ENCODE assay signal across 8 cellular contexts in the genomic region with DNA sequence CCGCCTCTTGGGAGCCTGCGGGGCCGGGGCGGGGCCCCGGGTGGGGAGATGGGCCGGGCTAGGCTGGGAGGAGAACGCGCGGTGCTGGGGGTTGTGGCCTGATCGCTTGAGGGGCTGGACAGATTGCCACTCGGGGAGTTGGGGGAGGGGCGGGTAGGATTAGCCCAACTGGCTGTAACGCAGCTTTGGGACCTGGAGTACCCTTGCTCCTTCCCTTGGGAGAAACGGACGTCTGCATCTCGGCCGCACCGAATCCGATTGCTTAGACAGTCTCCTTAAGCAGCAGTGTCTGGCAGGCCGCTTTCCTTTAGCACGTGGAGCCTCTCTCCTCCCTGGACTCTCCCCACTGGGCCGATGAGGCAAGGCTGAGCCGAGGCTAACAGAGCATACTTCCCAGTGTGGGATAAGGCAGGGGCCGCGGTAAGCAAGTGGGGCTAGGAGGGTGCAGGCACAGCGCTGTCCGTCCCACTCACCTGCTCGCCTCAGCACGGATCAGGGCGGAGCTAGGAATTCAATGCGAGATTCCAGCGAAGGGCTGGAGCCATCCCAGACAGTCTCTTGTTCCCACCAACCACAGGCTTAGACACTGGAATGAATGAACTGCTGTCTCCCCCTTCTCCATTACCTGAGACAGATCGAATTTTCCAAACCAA. TPM values are rescaled to one million over a fixed set of nuclear protein-coding genes. Genes with fewer than 3 reads are reported as not detected.
DNase-seq lines count a peak whose midpoint lies in the region; ATAC-seq, FAIRE-seq and TF ChIP-seq lines count a peak whose summit lies in the region.

No MANE protein-coding gene starts in this region.

- H3K9me3 ChIP-seq in right atrium auricular region: no peaks in the 10 kb centered on the region

- peak overlapping the region; percentile 89 for H3K27ac Mint-ChIP-seq in activated T-helper 2 cell treated with anti-CD3 and anti-CD28 coated beads, Interferon-gamma antibody, Interleukin-2, Interleukin-4, amounts not matched to agents 10 μg/mL and 5 μg/mL and 100 μg/mL, durations not matched to agents 14 hours and 24 hours and 36 hours

- in situ Hi-C loops in ACHN (cut with HindIII; ENCODE audit: low pct_ligation_motif_present, low pct_unique_long_range_greater_than_20kb, low sequenced_read_pairs): no loop called here

- H3K4me1 Mint-ChIP-seq in activated T-helper 2 cell treated with anti-CD3 and anti-CD28 coated beads, Interferon-gamma antibody, Interleukin-2, Interleukin-4, amounts not matched to agents 10 μg/mL and 5 μg/mL and 100 μg/mL, durations not matched to agents 14 hours and 24 hours and 36 hours (ENCODE audit: low read depth): peaks cover 30% of the 10 kb centered on the region

- no peaks in the 10 kb centered on the region for H3K36me3 ChIP-seq in right atrium auricular region

- DNase-seq in ACHN (peak; percentile 71), NCI-H1105 (lab: John Stamatoyannopoulos, UW) (peak; percentile 24), right atrium auricular region (ENCODE audit: low spot score) (no peak), putamen (ENCODE audit: low spot score) (peak; percentile 59), germinal center (ENCODE audit: low spot score) (no peak), GM12892 (ENCODE audit: insufficient read length) (no peak)
- no peak for DNase-seq in activated T-helper 2 cell treated with anti-CD3 and anti-CD28 coated beads, Interferon-gamma antibody, Interleukin-2, Interleukin-4, amounts not matched to agents 10 μg/mL and 5 μg/mL and 100 μg/mL, durations not matched to agents 14 hours and 24 hours and 36 hours (ENCODE audit: low spot score)

- H3K36me3 Mint-ChIP-seq in activated T-helper 2 cell treated with anti-CD3 and anti-CD28 coated beads, Interferon-gamma antibody, Interleukin-2, Interleukin-4, amounts not matched to agents 10 μg/mL and 5 μg/mL and 100 μg/mL, durations not matched to agents 14 hours and 24 hours and 36 hours (ENCODE audit: low read depth): peaks cover 24% of the 10 kb centered on the region

- intact Hi-C loops in activated T-helper 2 cell treated with anti-CD3 and anti-CD28 coated beads, Interferon-gamma antibody, Interleukin-2, Interleukin-4, amounts not matched to agents 10 μg/mL and 5 μg/mL and 100 μg/mL, durations not matched to agents 14 hours and 24 hours and 36 hours (cut with micrococcal nuclease): loop anchor here (1.0 to 2.0 kb wide), 2 partner anchors 11 to 54 kb away; a partner anchor contains a TSS

- ATAC-seq in GM19455 (IDR thresholded peaks at IDR 0.05; ENCODE audit: unreplicated experiment): peak; percentile 25

- H3K4me3 Mint-ChIP-seq in activated T-helper 2 cell treated with anti-CD3 and anti-CD28 coated beads, Interferon-gamma antibody, Interleukin-2, Interleukin-4, amounts not matched to agents 10 μg/mL and 5 μg/mL and 100 μg/mL, durations not matched to agents 14 hours and 24 hours and 36 hours (ENCODE audit: low read depth): peak overlapping the region; percentile 95

- no peaks in the 10 kb centered on the region for H3K27me3 Mint-ChIP-seq in activated T-helper 2 cell treated with anti-CD3 and anti-CD28 coated beads, Interferon-gamma antibody, Interleukin-2, Interleukin-4, amounts not matched to agents 10 μg/mL and 5 μg/mL and 100 μg/mL, durations not matched to agents 14 hours and 24 hours and 36 hours (ENCODE audit: low read depth)

- H3K27ac ChIP-seq in right atrium auricular region: peak overlapping the region; percentile 86 to 89

- H3K9me3 Mint-ChIP-seq in activated T-helper 2 cell treated with anti-CD3 and anti-CD28 coated beads, Interferon-gamma antibody, Interleukin-2, Interleukin-4, amounts not matched to agents 10 μg/mL and 5 μg/mL and 100 μg/mL, durations not matched to agents 14 hours and 24 hours and 36 hours: no peaks in the 10 kb centered on the region

- peak overlapping the region; percentile 80 to 96 for H3K4me3 ChIP-seq in right atrium auricular region

- peaks cover 0 to 43% of the 10 kb centered on the region in 2 donors for H3K4me1 ChIP-seq in right atrium auricular region

- FAIRE-seq in GM12892 (lab: Jason Lieb, UNC): no peak

- no peak for TF ChIP-seq POLR2A in GM12892 (IDR thresholded peaks at IDR 0.05; ENCODE audit: low read depth, low read length)

- no peak for TF ChIP-seq CTCF in right atrium auricular region (IDR thresholded peaks at IDR 0.05)

- no peaks in the 10 kb centered on the region for H3K27me3 ChIP-seq in right atrium auricular region

RNA-seq across cellular contexts. Expression of a gene that starts 0.5 kb away (rescaled TPM):
- total RNA-seq in activated T-helper 2 cell treated with anti-CD3 and anti-CD28 coated beads, Interferon-gamma antibody, Interleukin-2, Interleukin-4, amounts not matched to agents 10 μg/mL and 5 μg/mL and 100 μg/mL, durations not matched to agents 14 hours and 24 hours and 36 hours: 223 and 232 TPM in 2 replicates
- total RNA-seq in right atrium auricular region: 10 to 100 TPM; 31.7 to 42.2 TPM
- polyA plus RNA-seq in GM12892 (2012; ENCODE audit: missing spikeins): 65.0 TPM

RNA-seq across cellular contexts. Expression of a gene that starts 11.1 kb away (rescaled TPM):
- total RNA-seq in activated T-helper 2 cell treated with anti-CD3 and anti-CD28 coated beads, Interferon-gamma antibody, Interleukin-2, Interleukin-4, amounts not matched to agents 10 μg/mL and 5 μg/mL and 100 μg/mL, durations not matched to agents 14 hours and 24 hours and 36 hours: 0.50 and 0.85 TPM in 2 replicates
- under 1 TPM; 0.43 to 0.56 TPM for total RNA-seq in right atrium auricular region
- 0.34 TPM for polyA plus RNA-seq in GM12892 (2012; ENCODE audit: missing spikeins)

RNA-seq across cellular contexts. Expression of a gene that starts 47.3 kb away (rescaled TPM):
- 71.8 and 77.3 TPM in 2 replicates for total RNA-seq in activated T-helper 2 cell treated with anti-CD3 and anti-CD28 coated beads, Interferon-gamma antibody, Interleukin-2, Interleukin-4, amounts not matched to agents 10 μg/mL and 5 μg/mL and 100 μg/mL, durations not matched to agents 14 hours and 24 hours and 36 hours
- total RNA-seq in right atrium auricular region: 10 to 100 TPM; 23.1 to 29.5 TPM
- 26.4 TPM for polyA plus RNA-seq in GM12892 (2012; ENCODE audit: missing spikeins)

RNA-seq across cellular contexts. Expression of a gene that starts 54.1 kb away (rescaled TPM):
- total RNA-seq in activated T-helper 2 cell treated with anti-CD3 and anti-CD28 coated beads, Interferon-gamma antibody, Interleukin-2, Interleukin-4, amounts not matched to agents 10 μg/mL and 5 μg/mL and 100 μg/mL, durations not matched to agents 14 hours and 24 hours and 36 hours: 44.3 and 46.0 TPM in 2 replicates
- total RNA-seq in right atrium auricular region: 1 to 10 TPM; 6.9 to 8.7 TPM
- polyA plus RNA-seq in GM12892 (2012; ENCODE audit: missing spikeins): 3.5 TPM

Comparison
In these comparisons a context has a peak if more than half of its experiments do, and no peak if none do; other contexts are left out.
1. DNase-seq: peak in ACHN (single experiment), NCI-H1105 (single experiment) and putamen (single experiment); none in activated T-helper 2 cell treated with anti-CD3 and anti-CD28 coated beads, Interferon-gamma antibody, Interleukin-2, Interleukin-4, amounts not matched to agents 10 μg/mL and 5 μg/mL and 100 μg/mL, durations not matched to agents 14 hours and 24 hours and 36 hours (single experiment), right atrium auricular region (single experiment), germinal center (single experiment) and GM12892 (single experiment).